14 cellular contexts compared by ENCODE assay signal in genomic region chr10:102154466-102155116, GRCh38. TPM values are rescaled to one million over a fixed set of nuclear protein-coding genes. Genes with fewer than 3 reads are reported as not detected.
A peak's percentile ranks its signal among the peaks of the same experiment; 100 is the strongest.
DNase-seq lines count a peak whose midpoint lies in the region; ATAC-seq and TF ChIP-seq lines count a peak whose summit lies in the region.
"Had no signal": no experiment of that assay in that cellular context is flagged by ENCODE, and none has a peak within 500 bp of the region (broad histone marks: within the 10 kb centered on the region; RNA-seq: fewer than 3 reads in every experiment).

No MANE protein-coding gene starts in this region.

- H3K27ac ChIP-seq in RWPE1 (peak overlapping the region; percentile 11; the same call in 1 of the 2 replicates), vagina (no peak overlapping the region)
- H3K27ac ChIP-seq: psoas muscle had no signal

- H3K4me3 Mint-ChIP-seq in activated naive CD4-positive, alpha-beta T cell treated with anti-CD3 and anti-CD28 coated beads, Interleukin-2, amount 50 U/mL, for 24 hours = peak overlapping the region; percentile 90
- H3K4me3 Mint-ChIP-seq in effector memory CD8-positive, alpha-beta T cell = peak overlapping the region; percentile 43 to 51
- peak overlapping the region; percentile 62 to 72 for H3K4me3 Mint-ChIP-seq in stimulated activated naive B cell treated with anti-CD40 and anti-IgM and Interleukin-4, amounts not matched to agents 10 μg/mL and 1 μg/mL and 100 μg/mL, for 72 hours
- H3K4me3 Mint-ChIP-seq in glutamatergic neuron (ENCODE audit: unreplicated experiment) = no peak overlapping the region

- peaks cover 38% of the 10 kb centered on the region for H3K36me3 Mint-ChIP-seq in activated naive CD4-positive, alpha-beta T cell treated with anti-CD3 and anti-CD28 coated beads, Interleukin-2, amount 50 U/mL, for 24 hours
- H3K36me3 Mint-ChIP-seq in effector memory CD8-positive, alpha-beta T cell (ENCODE audit: insufficient read depth) = peaks cover 71% of the 10 kb centered on the region
- H3K36me3 Mint-ChIP-seq in stimulated activated naive B cell treated with anti-CD40 and anti-IgM and Interleukin-4, amounts not matched to agents 10 μg/mL and 1 μg/mL and 100 μg/mL, for 72 hours = peaks cover 61 to 69% of the 10 kb centered on the region in 2 donors
- no peaks in the 10 kb centered on the region for H3K36me3 Mint-ChIP-seq in glutamatergic neuron (ENCODE audit: unreplicated experiment)

- peak overlapping the region; percentile 84 for H3K27ac Mint-ChIP-seq in activated naive CD4-positive, alpha-beta T cell treated with anti-CD3 and anti-CD28 coated beads, Interleukin-2, amount 50 U/mL, for 24 hours
- peak overlapping the region; percentile 69 to 85 for H3K27ac Mint-ChIP-seq in effector memory CD8-positive, alpha-beta T cell
- peak overlapping the region; percentile 88 for H3K27ac Mint-ChIP-seq in stimulated activated naive B cell treated with anti-CD40 and anti-IgM and Interleukin-4, amounts not matched to agents 10 μg/mL and 1 μg/mL and 100 μg/mL, for 72 hours
- H3K27ac Mint-ChIP-seq in glutamatergic neuron (ENCODE audit: unreplicated experiment) = no peak overlapping the region

- no peaks in the 10 kb centered on the region for H3K27me3 ChIP-seq in vagina

- peaks cover 0 to 41% of the 10 kb centered on the region in 2 donors for H3K36me3 ChIP-seq in vagina

- no peak for ATAC-seq in effector memory CD8-positive, alpha-beta T cell (replicated peaks)
- no peak for ATAC-seq in stimulated activated naive B cell treated with anti-CD40 and anti-IgM and Interleukin-4, amounts not matched to agents 10 μg/mL and 1 μg/mL and 100 μg/mL, for 72 hours (replicated peaks)
- ATAC-seq in GM18517 (IDR thresholded peaks at IDR 0.05; ENCODE audit: unreplicated experiment) = no peak
- ATAC-seq: psoas muscle had no signal

- TF ChIP-seq CTCF in RWPE1 (conservative IDR thresholded peaks at IDR 0.05; ENCODE audit: low read depth) (no peak), glutamatergic neuron (IDR thresholded peaks at IDR 0.05; ENCODE audit: partially characterized antibody, unreplicated experiment) (no peak), vagina (IDR thresholded peaks at IDR 0.05) (no peak)

- H3K4me1 Mint-ChIP-seq in activated naive CD4-positive, alpha-beta T cell treated with anti-CD3 and anti-CD28 coated beads, Interleukin-2, amount 50 U/mL, for 24 hours = peaks cover 59% of the 10 kb centered on the region
- H3K4me1 Mint-ChIP-seq in effector memory CD8-positive, alpha-beta T cell (ENCODE audit: low read depth in 2 of 2) = peaks cover 28 to 33% of the 10 kb centered on the region in 2 donors
- peaks cover 31 to 70% of the 10 kb centered on the region in 2 donors for H3K4me1 Mint-ChIP-seq in stimulated activated naive B cell treated with anti-CD40 and anti-IgM and Interleukin-4, amounts not matched to agents 10 μg/mL and 1 μg/mL and 100 μg/mL, for 72 hours
- peaks cover 12% of the 10 kb centered on the region for H3K4me1 Mint-ChIP-seq in glutamatergic neuron (ENCODE audit: low read depth, unreplicated experiment)

- no peaks in the 10 kb centered on the region for H3K9me3 ChIP-seq in vagina
- H3K9me3 ChIP-seq: psoas muscle had no signal

- H3K4me1 ChIP-seq in vagina = peaks cover 29% of the 10 kb centered on the region

- no peak overlapping the region for H3K4me3 ChIP-seq in vagina
- H3K4me3 ChIP-seq: psoas muscle had no signal

- H3K27me3 Mint-ChIP-seq in activated naive CD4-positive, alpha-beta T cell treated with anti-CD3 and anti-CD28 coated beads, Interleukin-2, amount 50 U/mL, for 24 hours = no peaks in the 10 kb centered on the region
- H3K27me3 Mint-ChIP-seq in effector memory CD8-positive, alpha-beta T cell = no peaks in the 10 kb centered on the region
- no peaks in the 10 kb centered on the region for H3K27me3 Mint-ChIP-seq in stimulated activated naive B cell treated with anti-CD40 and anti-IgM and Interleukin-4, amounts not matched to agents 10 μg/mL and 1 μg/mL and 100 μg/mL, for 72 hours
- H3K27me3 Mint-ChIP-seq in glutamatergic neuron (ENCODE audit: unreplicated experiment) = no peaks in the 10 kb centered on the region

- intact Hi-C loops in vagina (cut with DNase I) = no loop called here

- POLR2A ChIA-PET in RWPE1 (lab: Yijun Ruan, JAX; ENCODE audit: low non-redundant PET) = interaction anchor here (1.2 kb wide), 1 partner anchor 18 kb away, joined by 3 read pairs; no protein-coding TSS in a partner anchor

- no peaks in the 10 kb centered on the region for H3K9me3 Mint-ChIP-seq in activated naive CD4-positive, alpha-beta T cell treated with anti-CD3 and anti-CD28 coated beads, Interleukin-2, amount 50 U/mL, for 24 hours
- no peaks in the 10 kb centered on the region for H3K9me3 Mint-ChIP-seq in effector memory CD8-positive, alpha-beta T cell
- no peaks in the 10 kb centered on the region for H3K9me3 Mint-ChIP-seq in stimulated activated naive B cell treated with anti-CD40 and anti-IgM and Interleukin-4, amounts not matched to agents 10 μg/mL and 1 μg/mL and 100 μg/mL, for 72 hours
- H3K9me3 Mint-ChIP-seq in glutamatergic neuron (ENCODE audit: unreplicated experiment) = peaks cover 5% of the 10 kb centered on the region

- CTCF ChIA-PET in RWPE1 (lab: Yijun Ruan, JAX) = interaction anchor here (2.4 kb wide), 1 partner anchor 14 kb away, joined by 10 read pairs; no protein-coding TSS in a partner anchor

- no peak for TF ChIP-seq POLR2A in vagina (IDR thresholded peaks at IDR 0.05)

- DNase-seq in activated naive CD4-positive, alpha-beta T cell (lab: John Stamatoyannopoulos, UW) = no peak
- DNase-seq in RWPE1 (ENCODE audit: low spot score) = no peak
- no peak for DNase-seq in effector memory CD8-positive, alpha-beta T cell
- no peak for DNase-seq in stimulated activated naive B cell treated with anti-CD40 and anti-IgM and Interleukin-4, amounts not matched to agents 10 μg/mL and 1 μg/mL and 100 μg/mL, for 72 hours
- no peak for DNase-seq in glutamatergic neuron
- DNase-seq in vagina (ENCODE audit: extremely low spot score in 2 of 2) = no peak
- DNase-seq: activated effector memory CD4-positive, alpha-beta T cell treated with Interleukin-2 at 50 U/mL for 16 hours; cerebellar nuclear complex; NCI-H1417; NCI-H69; psoas muscle; SHP77 treated with DMSO at 0.1 percent for 48 hours had no signal

RNA-seq across cellular contexts. Expression of gene NOLC1, which starts 2.4 kb away (rescaled TPM):
- total RNA-seq in glutamatergic neuron (ENCODE audit: unreplicated experiment) (59.5 TPM), vagina (61.9 TPM)

RNA-seq across cellular contexts. Expression of gene PPRC1, which starts 21.8 kb away (rescaled TPM):
- total RNA-seq in glutamatergic neuron (ENCODE audit: unreplicated experiment) (21.6 TPM), vagina (29.5 TPM)

RNA-seq across cellular contexts. Expression of gene LDB1, which starts 34.4 kb away (rescaled TPM):
- total RNA-seq in glutamatergic neuron (ENCODE audit: unreplicated experiment) (310 TPM), vagina (62.6 TPM)
